In the genomic region with DNA sequence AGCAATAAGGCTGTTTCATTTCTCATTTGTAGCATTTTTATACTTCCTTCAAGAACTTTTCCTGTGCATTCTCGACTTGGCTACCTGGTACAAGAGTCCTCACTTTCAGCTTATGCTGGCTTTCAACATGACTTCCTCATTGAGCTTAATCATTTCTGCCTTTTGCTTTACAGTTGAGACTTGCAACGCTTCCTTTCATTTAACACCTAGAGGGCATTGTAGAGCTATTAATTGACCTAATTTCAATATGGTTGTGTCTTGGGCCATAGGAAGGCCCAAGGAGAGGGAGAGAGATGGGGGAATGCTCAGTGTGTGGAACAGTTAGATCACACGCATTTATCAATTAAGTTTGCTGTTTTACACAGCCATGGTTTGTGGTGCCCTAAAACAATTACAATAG, we compare ENCODE assay signal across 11 cellular contexts. TPM values are rescaled to one million over a fixed set of nuclear protein-coding genes. Genes with fewer than 3 reads are reported as not detected.
DNase-seq lines count a peak whose midpoint lies in the region; ATAC-seq and TF ChIP-seq lines count a peak whose summit lies in the region.
"Had no signal": no experiment of that assay in that cellular context is flagged by ENCODE, and none has a peak within 500 bp of the region (broad histone marks: within the 10 kb centered on the region; RNA-seq: fewer than 3 reads in every experiment).

No MANE protein-coding gene starts in this region.

- H3K9ac ChIP-seq in fibroblast of lung (ENCODE audit: insufficient read depth, low read length) = no peak overlapping the region

- DNase-seq in AML-193 (lab: John Stamatoyannopoulos, UW) = peak; percentile 64 to 72
- peak; percentile 43 for DNase-seq in NB4 (ENCODE audit: low read depth)
- DNase-seq in fibroblast of lung (ENCODE audit: low read depth in 2 of 2) = peak; percentile 4 to 14
- DNase-seq in GDM1 (lab: John Stamatoyannopoulos, UW) = no peak
- DNase-seq in amniotic stem cell (lab: John Stamatoyannopoulos, UW) = no peak
- DNase-seq in NCI-H1436 (lab: John Stamatoyannopoulos, UW) = no peak
- no peak for DNase-seq in NK-92 treated with Interleukin-12 subunit alpha and Interleukin-12 subunit beta, amount 100 ng/mL, for 24 hours (lab: John Stamatoyannopoulos, UW)
- DNase-seq: activated gamma-delta T cell treated with Interleukin-2 at 50 U/mL for 16 hours; CD4-positive, alpha-beta T cell; RPMI8226 had no signal

- no peaks in the 10 kb centered on the region for H3K9me3 ChIP-seq in fibroblast of lung (ENCODE audit: control insufficient read depth, insufficient read depth, low read depth, low read length)

- no peak overlapping the region for H3K4me3 ChIP-seq in NB4 (ENCODE audit: low read depth, low read length)
- H3K4me3 ChIP-seq in fibroblast of lung (replicated peaks in 1 of 4; ENCODE audit: control extremely low read depth in 1 of 4, insufficient read depth in 1 of 4, low read depth in 3 of 4, low read length in 4 of 4) = no peak overlapping the region

- no peak overlapping the region for H2AFZ ChIP-seq in fibroblast of lung (ENCODE audit: low read length)

- no peak for TF ChIP-seq POLR2A in NB4 (IDR thresholded peaks at IDR 0.05; ENCODE audit: extremely low read depth, insufficient read length)

- no peaks in the 10 kb centered on the region for H4K20me1 ChIP-seq in fibroblast of lung (ENCODE audit: control insufficient read depth, extremely low read depth, insufficient read depth, low read length)

- no peak overlapping the region for H3K27ac ChIP-seq in fibroblast of lung (ENCODE audit: insufficient read depth, low read length)

- TF ChIP-seq CTCF in NB4 (IDR thresholded peaks at IDR 0.05; ENCODE audit: low read depth, low read length) = peak; percentile 16
- no peak for TF ChIP-seq CTCF in fibroblast of lung (conservative IDR thresholded peaks at IDR 0.05 in 1 of 2, IDR thresholded peaks at IDR 0.05 in 1 of 2; ENCODE audit: low read depth in 1 of 2, low read length in 2 of 2)

- ATAC-seq in GM21447 (IDR thresholded peaks at IDR 0.05; ENCODE audit: unreplicated experiment) = peak; percentile 52

- no peaks in the 10 kb centered on the region for H3K36me3 ChIP-seq in fibroblast of lung (ENCODE audit: control insufficient read depth, insufficient read depth, low read length)

- H3K4me1 ChIP-seq in fibroblast of lung (ENCODE audit: control insufficient read depth, extremely low read depth, insufficient read depth, low read length) = no peaks in the 10 kb centered on the region

- H3K79me2 ChIP-seq in fibroblast of lung (ENCODE audit: control insufficient read depth, insufficient read depth, low read length) = no peaks in the 10 kb centered on the region

- no peak overlapping the region for H3K4me2 ChIP-seq in fibroblast of lung (ENCODE audit: extremely low read depth, insufficient read depth, low read length)

- no peaks in the 10 kb centered on the region for H3K27me3 ChIP-seq in fibroblast of lung (ENCODE audit: control insufficient read depth, insufficient read depth, low read length)

RNA-seq across cellular contexts. Expression of gene SLC22A2, which starts 37.2 kb away (rescaled TPM):
- not detected in 2 replicates for total RNA-seq in fibroblast of lung
- polyA plus RNA-seq in fibroblast of lung = not detected in 2 replicates
- polyA plus RNA-seq in fibroblast of lung (2012) = not detected in 2 replicates
- polyA minus RNA-seq in fibroblast of lung (ENCODE audit: low replicate concordance) = not detected in 2 replicates
- total RNA-seq: CD4-positive, alpha-beta T cell had no signal

Comparison
In these comparisons a context has a peak if more than half of its experiments do, and no peak if none do; other contexts are left out.
1. DNase-seq: peak in AML-193 (2 of 2), NB4 (single experiment) and fibroblast of lung (2 of 2); none in GDM1 (single experiment), amniotic stem cell (single experiment), NCI-H1436 (single experiment) and NK-92 treated with Interleukin-12 subunit alpha and Interleukin-12 subunit beta, amount 100 ng/mL, for 24 hours (single experiment).